In the genomic region with DNA sequence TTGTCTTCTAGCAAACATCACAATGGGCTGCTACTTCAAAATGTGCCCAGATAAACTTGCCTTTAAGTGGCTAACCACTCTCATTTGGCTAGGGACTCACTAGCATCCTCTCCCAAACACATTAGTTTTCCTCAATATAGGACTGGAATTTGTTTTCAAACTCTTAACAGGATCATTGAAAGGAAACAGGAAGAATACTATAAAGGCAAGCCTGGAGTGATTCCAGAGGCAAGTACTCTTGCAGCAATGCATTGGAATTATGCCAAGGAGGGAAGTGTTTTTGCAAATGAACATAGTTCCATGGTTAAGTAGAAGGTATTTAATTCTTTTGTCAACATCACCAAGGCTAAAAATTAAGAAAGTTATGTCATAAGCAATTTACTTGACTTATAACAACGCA, we compare ENCODE assay signal across 10 cellular contexts. TPM values are rescaled to one million over a fixed set of nuclear protein-coding genes. Genes with fewer than 3 reads are reported as not detected.
DNase-seq lines count a peak whose midpoint lies in the region; ATAC-seq and TF ChIP-seq lines count a peak whose summit lies in the region.
"Had no signal": no experiment of that assay in that cellular context is flagged by ENCODE, and none has a peak within 500 bp of the region (broad histone marks: within the 10 kb centered on the region; RNA-seq: fewer than 3 reads in every experiment).

No MANE protein-coding gene starts in this region.

- TF ChIP-seq CTCF in choroid plexus epithelial cell (conservative IDR thresholded peaks at IDR 0.05; ENCODE audit: low read depth, low read length): no peak

- no peaks in the 10 kb centered on the region for H3K9me3 Mint-ChIP-seq in activated T-helper 2 cell treated with anti-CD3 and anti-CD28 coated beads, Interferon-gamma antibody, Interleukin-2, Interleukin-4, amounts not matched to agents 10 μg/mL and 5 μg/mL and 100 μg/mL, durations not matched to agents 14 hours and 24 hours and 36 hours
- H3K9me3 Mint-ChIP-seq in stimulated activated memory B cell treated with anti-CD40 and anti-IgM and Interleukin-4, amounts not matched to agents 10 μg/mL and 1 μg/mL and 100 μg/mL, for 72 hours: no peaks in the 10 kb centered on the region

- H3K36me3 Mint-ChIP-seq in activated T-helper 2 cell treated with anti-CD3 and anti-CD28 coated beads, Interferon-gamma antibody, Interleukin-2, Interleukin-4, amounts not matched to agents 10 μg/mL and 5 μg/mL and 100 μg/mL, durations not matched to agents 14 hours and 24 hours and 36 hours (ENCODE audit: low read depth): no peaks in the 10 kb centered on the region
- H3K36me3 Mint-ChIP-seq in stimulated activated memory B cell treated with anti-CD40 and anti-IgM and Interleukin-4, amounts not matched to agents 10 μg/mL and 1 μg/mL and 100 μg/mL, for 72 hours: no peaks in the 10 kb centered on the region

- no peaks in the 10 kb centered on the region for H3K4me1 Mint-ChIP-seq in activated T-helper 2 cell treated with anti-CD3 and anti-CD28 coated beads, Interferon-gamma antibody, Interleukin-2, Interleukin-4, amounts not matched to agents 10 μg/mL and 5 μg/mL and 100 μg/mL, durations not matched to agents 14 hours and 24 hours and 36 hours (ENCODE audit: low read depth)
- H3K4me1 Mint-ChIP-seq in stimulated activated memory B cell treated with anti-CD40 and anti-IgM and Interleukin-4, amounts not matched to agents 10 μg/mL and 1 μg/mL and 100 μg/mL, for 72 hours: no peaks in the 10 kb centered on the region

- peak; percentile 93 for DNase-seq in NCI-H1105 (lab: John Stamatoyannopoulos, UW)
- DNase-seq in NCI-H446 (lab: John Stamatoyannopoulos, UW): peak; percentile 15 to 87
- DNase-seq in choroid plexus epithelial cell (ENCODE audit: low read depth): peak; percentile 84
- peak; percentile 36 for DNase-seq in pons (ENCODE audit: low spot score)
- no peak for DNase-seq in activated T-helper 2 cell treated with anti-CD3 and anti-CD28 coated beads, Interferon-gamma antibody, Interleukin-2, Interleukin-4, amounts not matched to agents 10 μg/mL and 5 μg/mL and 100 μg/mL, durations not matched to agents 14 hours and 24 hours and 36 hours (ENCODE audit: low spot score)
- DNase-seq: CD4-positive, alpha-beta T cell; spleen; SW 1271 had no signal

- no peak overlapping the region for H3K4me3 Mint-ChIP-seq in activated T-helper 2 cell treated with anti-CD3 and anti-CD28 coated beads, Interferon-gamma antibody, Interleukin-2, Interleukin-4, amounts not matched to agents 10 μg/mL and 5 μg/mL and 100 μg/mL, durations not matched to agents 14 hours and 24 hours and 36 hours (ENCODE audit: low read depth)
- no peak overlapping the region for H3K4me3 Mint-ChIP-seq in stimulated activated memory B cell treated with anti-CD40 and anti-IgM and Interleukin-4, amounts not matched to agents 10 μg/mL and 1 μg/mL and 100 μg/mL, for 72 hours
- H3K4me3 Mint-ChIP-seq: CD4-positive, alpha-beta T cell had no signal

- no peak overlapping the region for H3K27ac Mint-ChIP-seq in activated T-helper 2 cell treated with anti-CD3 and anti-CD28 coated beads, Interferon-gamma antibody, Interleukin-2, Interleukin-4, amounts not matched to agents 10 μg/mL and 5 μg/mL and 100 μg/mL, durations not matched to agents 14 hours and 24 hours and 36 hours
- no peak overlapping the region for H3K27ac Mint-ChIP-seq in stimulated activated memory B cell treated with anti-CD40 and anti-IgM and Interleukin-4, amounts not matched to agents 10 μg/mL and 1 μg/mL and 100 μg/mL, for 72 hours
- H3K27ac Mint-ChIP-seq: CD4-positive, alpha-beta T cell had no signal

- H3K4me3 ChIP-seq in choroid plexus epithelial cell (ENCODE audit: low read depth, low read length): no peak overlapping the region
- H3K4me3 ChIP-seq: spleen had no signal

- ATAC-seq in GM21737 (IDR thresholded peaks at IDR 0.05; ENCODE audit: unreplicated experiment): no peak
- no peak for ATAC-seq in stimulated activated memory B cell treated with anti-CD40 and anti-IgM and Interleukin-4, amounts not matched to agents 10 μg/mL and 1 μg/mL and 100 μg/mL, for 72 hours

- intact Hi-C loops in activated T-helper 2 cell treated with anti-CD3 and anti-CD28 coated beads, Interferon-gamma antibody, Interleukin-2, Interleukin-4, amounts not matched to agents 10 μg/mL and 5 μg/mL and 100 μg/mL, durations not matched to agents 14 hours and 24 hours and 36 hours (cut with micrococcal nuclease): no loop called here

- H3K27me3 Mint-ChIP-seq in activated T-helper 2 cell treated with anti-CD3 and anti-CD28 coated beads, Interferon-gamma antibody, Interleukin-2, Interleukin-4, amounts not matched to agents 10 μg/mL and 5 μg/mL and 100 μg/mL, durations not matched to agents 14 hours and 24 hours and 36 hours (ENCODE audit: low read depth): no peaks in the 10 kb centered on the region
- H3K27me3 Mint-ChIP-seq in stimulated activated memory B cell treated with anti-CD40 and anti-IgM and Interleukin-4, amounts not matched to agents 10 μg/mL and 1 μg/mL and 100 μg/mL, for 72 hours: no peaks in the 10 kb centered on the region
- H3K27me3 Mint-ChIP-seq: CD4-positive, alpha-beta T cell had no signal

RNA-seq across cellular contexts. Expression of gene EPHA7, which starts 12.2 kb away (rescaled TPM):
- total RNA-seq in activated T-helper 2 cell treated with anti-CD3 and anti-CD28 coated beads, Interferon-gamma antibody, Interleukin-2, Interleukin-4, amounts not matched to agents 10 μg/mL and 5 μg/mL and 100 μg/mL, durations not matched to agents 14 hours and 24 hours and 36 hours: not detected in 2 replicates
- total RNA-seq: CD4-positive, alpha-beta T cell had no signal
